9 cellular contexts compared by ENCODE assay signal in the genomic region with DNA sequence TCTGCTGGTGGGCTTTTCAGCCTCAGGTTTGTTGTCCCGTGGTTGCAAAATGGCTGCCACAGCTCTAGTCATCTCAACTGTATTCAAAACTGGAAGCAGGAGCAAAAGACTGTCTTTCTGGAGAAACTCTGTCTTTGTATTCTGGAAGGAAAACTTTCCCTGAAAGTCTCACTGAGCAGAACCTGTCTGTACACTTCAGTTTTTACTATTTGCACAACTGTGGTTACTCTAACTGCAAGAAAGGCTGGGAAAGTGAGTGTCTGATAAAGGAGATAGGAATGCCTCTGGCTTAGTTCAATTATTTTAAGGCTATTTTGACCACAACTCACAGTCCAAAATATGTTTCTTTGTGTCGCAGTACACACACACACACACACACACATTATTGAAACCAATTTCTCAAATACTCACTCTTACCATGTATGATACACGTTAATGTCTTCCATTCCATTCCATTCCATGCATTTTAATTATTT.
DNase-seq lines count a peak whose midpoint lies in the region; ATAC-seq and TF ChIP-seq lines count a peak whose summit lies in the region.
"Had no signal": no experiment of that assay in that cellular context is flagged by ENCODE, and none has a peak within 500 bp of the region (broad histone marks: within the 10 kb centered on the region; RNA-seq: fewer than 3 reads in every experiment).

No MANE protein-coding gene starts in this region.

- no peak overlapping the region for H3K4me3 ChIP-seq in HFF-Myc (replicated peaks; ENCODE audit: low read depth, low read length)
- no peak overlapping the region for H3K4me3 ChIP-seq in astrocyte of the cerebellum (ENCODE audit: low read depth, low read length)

- DNase-seq in HFF-Myc (ENCODE audit: extremely low read depth, low read depth) (peak; percentile 29), astrocyte of the cerebellum (ENCODE audit: low read depth) (peak; percentile 91), iris pigment epithelial cell (ENCODE audit: low read depth) (peak; percentile 95), stromal cell of bone marrow (ENCODE audit: low read depth) (peak; percentile 90), RKO (ENCODE audit: low spot score) (no peak), NCI-H1694 (lab: John Stamatoyannopoulos, UW) (no peak)
- no peak for DNase-seq in central memory CD4-positive, alpha-beta T cell
- DNase-seq: stimulated activated CD4-positive, alpha-beta T cell treated with anti-CD3 and anti-CD28 coated beads, Interleukin-4, amount 100 ng/mL, for 1 hour had no signal

- in situ Hi-C loops in astrocyte of the cerebellum (cut with HindIII; ENCODE audit: low sequenced_read_pairs): no loop called here

- no peak for TF ChIP-seq CTCF in HFF-Myc (IDR thresholded peaks at IDR 0.05; ENCODE audit: low read depth, low read length, missing control alignments)
- no peak for TF ChIP-seq CTCF in astrocyte of the cerebellum (IDR thresholded peaks at IDR 0.05; ENCODE audit: low read depth, low read length, missing control alignments)

- no peak for ATAC-seq in HG03521 (IDR thresholded peaks at IDR 0.05; ENCODE audit: unreplicated experiment)

Comparison
In these comparisons a context has a peak if more than half of its experiments do, and no peak if none do; other contexts are left out.
1. DNase-seq: peak in HFF-Myc (single experiment), astrocyte of the cerebellum (single experiment), iris pigment epithelial cell (single experiment) and stromal cell of bone marrow (single experiment); none in central memory CD4-positive, alpha-beta T cell (single experiment), RKO (single experiment) and NCI-H1694 (single experiment).